Comparison of ENCODE assay signal across 9 cellular contexts in the genomic region with DNA sequence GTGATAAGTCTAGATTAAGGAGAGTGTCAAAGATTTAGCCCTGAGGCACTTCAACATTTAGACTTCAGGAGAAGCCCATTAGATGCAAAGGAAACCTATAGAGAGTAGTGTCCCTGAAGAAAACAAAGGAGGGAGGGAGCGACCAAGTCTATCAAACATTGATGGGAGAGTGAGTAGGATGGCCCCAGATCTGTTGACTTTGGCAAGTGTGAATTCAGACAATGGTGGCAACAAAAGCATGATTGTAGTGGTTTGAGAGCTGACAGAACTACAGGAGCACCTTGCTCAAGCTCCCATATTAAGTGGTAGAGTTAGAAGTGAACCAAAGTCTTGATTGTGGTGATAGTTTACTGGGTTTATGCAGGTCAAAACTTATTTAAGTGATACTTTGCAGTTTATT. TPM values are rescaled to one million over a fixed set of nuclear protein-coding genes. Genes with fewer than 3 reads are reported as not detected.
DNase-seq lines count a peak whose midpoint lies in the region; ATAC-seq and TF ChIP-seq lines count a peak whose summit lies in the region.
"Had no signal": no experiment of that assay in that cellular context is flagged by ENCODE, and none has a peak within 500 bp of the region (broad histone marks: within the 10 kb centered on the region; RNA-seq: fewer than 3 reads in every experiment).

No MANE protein-coding gene starts in this region.

- H3K4me3 ChIP-seq in NT2/D1 (ENCODE audit: insufficient read length, low read depth) (peak overlapping the region; percentile 83), endocrine pancreas (ENCODE audit: control insufficient read depth, insufficient read depth, low read length) (peak overlapping the region; percentile 78), ovary (peak overlapping the region; percentile 75)

- TF ChIP-seq POLR2A in ovary (IDR thresholded peaks at IDR 0.05) = no peak

- no peak overlapping the region for H3K9ac ChIP-seq in NT2/D1 (ENCODE audit: insufficient read length, low read depth)
- no peak overlapping the region for H3K9ac ChIP-seq in endocrine pancreas (ENCODE audit: control insufficient read depth, insufficient read depth, low read length)

- no peak for ATAC-seq in GM21515 (IDR thresholded peaks at IDR 0.05; ENCODE audit: unreplicated experiment)

- no peak for TF ChIP-seq CTCF in ovary (IDR thresholded peaks at IDR 0.05)
- TF ChIP-seq CTCF in GM20000 (IDR thresholded peaks at IDR 0.05; ENCODE audit: extremely low read depth, missing control alignments) = no peak

- H3K4me1 ChIP-seq in NT2/D1 (ENCODE audit: insufficient read depth, insufficient read length) = no peaks in the 10 kb centered on the region
- H3K4me1 ChIP-seq in endocrine pancreas (ENCODE audit: control insufficient read depth, insufficient read depth, low read length) = peaks cover 10% of the 10 kb centered on the region
- peaks cover 11% of the 10 kb centered on the region for H3K4me1 ChIP-seq in ovary (ENCODE audit: insufficient read depth)

- 67 to 74% (median 68%) methylated on average over 1 of the region's 1 CpG for WGBS in ovary, 3 donors

- H3K27ac ChIP-seq in ovary = peak overlapping the region in 1 of 2 donors; percentile 56

- no peak for TF ChIP-seq EP300 in ovary (IDR thresholded peaks at IDR 0.05)

- H3K27me3 ChIP-seq in NT2/D1 (ENCODE audit: insufficient read depth, insufficient read length) (peaks cover 12% of the 10 kb centered on the region), endocrine pancreas (ENCODE audit: control insufficient read depth, insufficient read depth, low read length) (no peaks in the 10 kb centered on the region), ovary (no peaks in the 10 kb centered on the region)

- no peaks in the 10 kb centered on the region for H3K9me3 ChIP-seq in NT2/D1 (ENCODE audit: insufficient read depth, low read length)
- no peaks in the 10 kb centered on the region for H3K9me3 ChIP-seq in endocrine pancreas (ENCODE audit: control insufficient read depth, low read length)
- H3K9me3 ChIP-seq in ovary = no peaks in the 10 kb centered on the region

- peak; percentile 0 for DNase-seq in COLO668 (lab: John Stamatoyannopoulos, UW; ENCODE audit: unreplicated experiment)
- no peak for DNase-seq in NT2/D1 (ENCODE audit: low read depth, low spot score)
- no peak for DNase-seq in ovary
- DNase-seq in epidermal melanocyte (ENCODE audit: insufficient read length, low spot score) = no peak
- DNase-seq in GM20000 (ENCODE audit: low spot score) = no peak
- no peak for DNase-seq in RPMI8226
- DNase-seq: hippocampal formation had no signal

- intact Hi-C loops in ovary (cut with DNase I) = no loop called here

- H3K36me3 ChIP-seq in NT2/D1 (ENCODE audit: insufficient read depth, insufficient read length, low read length) (peaks cover 26% of the 10 kb centered on the region), endocrine pancreas (ENCODE audit: control insufficient read depth, insufficient read depth, low read length) (no peaks in the 10 kb centered on the region), ovary (no peaks in the 10 kb centered on the region)

RNA-seq across cellular contexts. Expression of a gene that starts 1.0 kb away (rescaled TPM):
- total RNA-seq in ovary = 10 to 100 TPM; 16.3 to 50.5 (median 36.0) TPM
- polyA plus RNA-seq in ovary = 10 to 100 TPM; 18.8 to 60.6 TPM

RNA-seq across cellular contexts. Expression of a gene that starts 13.2 kb away (rescaled TPM):
- 10 to 100 TPM in 6 of 7 donors, 1 to 10 TPM in 1; 8.6 to 35.0 (median 20.9) TPM for total RNA-seq in ovary
- polyA plus RNA-seq in ovary = 10 to 100 TPM; 19.0 to 29.6 TPM

RNA-seq across cellular contexts. Expression of a gene that starts 14.0 kb away (rescaled TPM):
- 100 to 1,000 TPM in 4 of 7 donors, 10 to 100 TPM in 3; 42.4 to 128 (median 103) TPM for total RNA-seq in ovary
- polyA plus RNA-seq in ovary = 10 to 100 TPM; 77.8 to 80.4 TPM

RNA-seq across cellular contexts. Expression of a gene that starts 46.8 kb away (rescaled TPM):
- total RNA-seq in ovary = 100 to 1,000 TPM in 1 of 7 donors, 10 to 100 TPM in 6; 44.7 to 106 (median 76.0) TPM
- polyA plus RNA-seq in ovary = 10 to 100 TPM; 34.7 to 88.3 TPM

RNA-seq across cellular contexts. Expression of a gene that starts 47.4 kb away (rescaled TPM):
- 10 to 100 TPM; 40.7 to 61.4 (median 52.9) TPM for total RNA-seq in ovary
- 10 to 100 TPM; 62.4 to 69.0 TPM for polyA plus RNA-seq in ovary
